25 cellular contexts compared by ENCODE assay signal in the genomic region with DNA sequence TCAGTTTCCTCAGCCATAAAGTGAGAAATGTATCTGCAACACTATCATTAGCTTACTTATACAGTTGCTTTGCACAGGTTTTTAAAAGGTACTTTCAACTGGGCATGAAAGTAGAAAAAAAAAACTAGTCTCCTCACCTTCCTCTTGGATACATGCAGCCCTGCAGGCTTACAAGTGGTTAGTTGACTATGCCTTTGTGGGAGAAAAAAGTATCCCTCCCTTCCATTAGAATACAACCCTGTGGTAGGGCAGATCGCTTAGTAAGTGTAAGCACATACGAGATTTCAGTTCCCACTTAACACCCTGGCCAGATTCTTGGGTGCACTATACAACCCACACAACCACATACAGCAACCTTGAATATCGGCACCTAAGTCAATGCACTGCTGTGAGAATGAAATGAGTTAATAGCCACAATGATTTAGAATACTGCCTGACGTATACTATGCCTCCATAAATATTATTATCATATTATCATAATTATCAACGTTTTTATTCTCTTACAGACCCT.
"Had no signal": no experiment of that assay in that cellular context is flagged by ENCODE, and none has a peak within 500 bp of the region (broad histone marks: within the 10 kb centered on the region; RNA-seq: fewer than 3 reads in every experiment).

No MANE protein-coding gene starts in this region.

- H3K4me3 ChIP-seq: colonic mucosa, esophagus muscularis mucosa, heart right ventricle, left lung, lower lobe of right lung, right lobe of liver, testis, tibial artery had no signal

- H3K4me1 Mint-ChIP-seq: natural killer cell had no signal

- ATAC-seq: heart right ventricle, left cardiac atrium, left lung, lower lobe of right lung, natural killer cell, right lobe of liver had no signal

- H3K27ac ChIP-seq: colonic mucosa, esophagus muscularis mucosa, heart right ventricle, left lung, lower lobe of right lung, neutrophil, parathyroid adenoma, right lobe of liver, testis, tibial artery had no signal

- DNase-seq: central memory CD4-positive, alpha-beta T cell; colonic mucosa; effector CD8-positive, alpha-beta T cell; foreskin melanocyte; glutamatergic neuron; heart right ventricle; hippocampal formation; left cardiac atrium; left lung; lower lobe of right lung; natural killer cell; right lobe of liver; small intestine; stimulated activated CD4-positive, alpha-beta T cell treated with anti-CD3 and anti-CD28 coated beads, Interleukin-15, amount 100 ng/mL, for 24 hours; stimulated activated CD4-positive, alpha-beta T cell treated with anti-CD3 and anti-CD28 coated beads, Interleukin-2, amount 100 ng/mL, for 48 hours; stimulated activated naive CD4-positive, alpha-beta T cell; substantia nigra; testis; tibial artery had no signal

- H2AFZ ChIP-seq: parathyroid adenoma had no signal

- H3K27me3 ChIP-seq: colonic mucosa, esophagus muscularis mucosa, heart right ventricle, left lung, neutrophil, right lobe of liver, testis, tibial artery had no signal

- H3K36me3 ChIP-seq: colonic mucosa, right lobe of liver had no signal

- H3K79me2 ChIP-seq: parathyroid adenoma had no signal

- H3K4me1 ChIP-seq: colonic mucosa, esophagus muscularis mucosa, heart right ventricle, left lung, lower lobe of right lung, parathyroid adenoma, right lobe of liver, testis, tibial artery had no signal

- H3K4me3 Mint-ChIP-seq: dendritic cell treated with granulocyte-macrophage colony-stimulating factor and Interleukin-4, amounts not matched to agents 40 ng/mL and 50 ng/mL, for 4 days; natural killer cell; type B pancreatic cell had no signal

- H3K27ac Mint-ChIP-seq: dendritic cell treated with granulocyte-macrophage colony-stimulating factor and Interleukin-4, amounts not matched to agents 40 ng/mL and 50 ng/mL, for 4 days; natural killer cell; progenitor cell of endocrine pancreas; type B pancreatic cell had no signal

- H3K9me3 Mint-ChIP-seq: natural killer cell, type B pancreatic cell had no signal

- H3K27me3 Mint-ChIP-seq: dendritic cell treated with granulocyte-macrophage colony-stimulating factor and Interleukin-4, amounts not matched to agents 40 ng/mL and 50 ng/mL, for 4 days; progenitor cell of endocrine pancreas; type B pancreatic cell had no signal
